Comparison of ENCODE assay signal across 27 cellular contexts in genomic region chr1:81187636-81188035, GRCh38.
"Had no signal": no experiment of that assay in that cellular context is flagged by ENCODE, and none has a peak within 500 bp of the region (broad histone marks: within the 10 kb centered on the region; RNA-seq: fewer than 3 reads in every experiment).

No MANE protein-coding gene starts in this region.

- H3K27me3 ChIP-seq: stomach, suprapubic skin, testis, thyroid gland, tibial artery, tibial nerve, transverse colon, upper lobe of left lung, upper lobe of right lung, uterus, vagina had no signal

- H3K4me1 Mint-ChIP-seq: stimulated activated effector memory CD8-positive, alpha-beta T cell treated with anti-CD3 and anti-CD28 coated beads, Interleukin-12 subunit alpha, Interleukin-12 subunit beta, amount 100 ng/mL, for 72 hours; stimulated activated memory B cell treated with anti-CD40 and anti-IgM and Interleukin-4, amounts not matched to agents 10 μg/mL and 1 μg/mL and 100 μg/mL, for 72 hours; stimulated activated naive B cell treated with anti-CD40 and anti-IgM and Interleukin-4, amounts not matched to agents 10 μg/mL and 1 μg/mL and 100 μg/mL, for 72 hours had no signal

- H3K9me3 Mint-ChIP-seq: stimulated activated memory B cell treated with anti-CD40 and anti-IgM and Interleukin-4, amounts not matched to agents 10 μg/mL and 1 μg/mL and 100 μg/mL, for 72 hours had no signal

- H3K4me3 Mint-ChIP-seq: stimulated activated effector memory CD8-positive, alpha-beta T cell treated with anti-CD3 and anti-CD28 coated beads, Interleukin-12 subunit alpha, Interleukin-12 subunit beta, amount 100 ng/mL, for 72 hours; stimulated activated memory B cell treated with anti-CD40 and anti-IgM and Interleukin-4, amounts not matched to agents 10 μg/mL and 1 μg/mL and 100 μg/mL, for 72 hours; stimulated activated naive B cell treated with anti-CD40 and anti-IgM and Interleukin-4, amounts not matched to agents 10 μg/mL and 1 μg/mL and 100 μg/mL, for 72 hours; stimulated activated naive CD8-positive, alpha-beta T cell treated with anti-CD3 and anti-CD28 coated beads, Interleukin-15, Interleukin-2, amounts not matched to agents 100 ng/mL and 50 ng/mL, for 24 hours; type B pancreatic cell had no signal

- H3K4me3 ChIP-seq: stomach, suprapubic skin, testis, thoracic aorta, thyroid gland, tibial artery, tibial nerve, transverse colon, upper lobe of left lung, upper lobe of right lung, uterus, vagina had no signal

- DNase-seq: stimulated activated CD4-positive, alpha-beta T cell treated with anti-CD3 and anti-CD28 coated beads, Interleukin-2, amount 100 ng/mL, for 48 hours; stimulated activated CD4-positive, alpha-beta T cell treated with anti-CD3 and anti-CD28 coated beads, Interleukin-4, amount 100 ng/mL, for 1 hour; stimulated activated CD4-positive, alpha-beta T cell treated with anti-CD3 and anti-CD28 coated beads, Interleukin-4, amount 100 ng/mL, for 24 hours; stimulated activated CD4-positive, alpha-beta T cell treated with anti-CD3 and anti-CD28 coated beads, Interleukin-4, amount 100 ng/mL, for 4 hours; stimulated activated CD8-positive, alpha-beta memory T cell treated with anti-CD3 and anti-CD28 coated beads, Interleukin-4, amount 100 ng/mL, for 48 hours; stimulated activated naive B cell treated with anti-CD40 and anti-IgM and Interleukin-4, amounts not matched to agents 10 μg/mL and 1 μg/mL and 100 μg/mL, for 72 hours; stimulated activated naive CD4-positive, alpha-beta T cell; stimulated activated naive CD4-positive, alpha-beta T cell treated with Interleukin-2 at 50 U/mL for 16 hours; stimulated activated naive CD8-positive, alpha-beta T cell treated with anti-CD3 and anti-CD28 coated beads, Interleukin-15, Interleukin-2, amounts not matched to agents 100 U/mL and 50 U/mL, for 24 hours; stomach; substantia nigra; testis; thyroid gland; tibial artery; transverse colon; upper lobe of left lung; upper lobe of right lung; uterus had no signal

- H3K27ac Mint-ChIP-seq: stimulated activated effector memory CD8-positive, alpha-beta T cell treated with anti-CD3 and anti-CD28 coated beads, Interleukin-12 subunit alpha, Interleukin-12 subunit beta, amount 100 ng/mL, for 72 hours; stimulated activated memory B cell treated with anti-CD40 and anti-IgM and Interleukin-4, amounts not matched to agents 10 μg/mL and 1 μg/mL and 100 μg/mL, for 72 hours; stimulated activated naive B cell treated with anti-CD40 and anti-IgM and Interleukin-4, amounts not matched to agents 10 μg/mL and 1 μg/mL and 100 μg/mL, for 72 hours; stimulated activated naive CD8-positive, alpha-beta T cell treated with anti-CD3 and anti-CD28 coated beads, Interleukin-15, Interleukin-2, amounts not matched to agents 100 ng/mL and 50 ng/mL, for 24 hours; type B pancreatic cell had no signal

- H3K27me3 Mint-ChIP-seq: stimulated activated memory B cell treated with anti-CD40 and anti-IgM and Interleukin-4, amounts not matched to agents 10 μg/mL and 1 μg/mL and 100 μg/mL, for 72 hours; stimulated activated naive B cell treated with anti-CD40 and anti-IgM and Interleukin-4, amounts not matched to agents 10 μg/mL and 1 μg/mL and 100 μg/mL, for 72 hours; stimulated activated naive CD8-positive, alpha-beta T cell treated with anti-CD3 and anti-CD28 coated beads, Interleukin-15, Interleukin-2, amounts not matched to agents 100 ng/mL and 50 ng/mL, for 24 hours; type B pancreatic cell had no signal

- FAIRE-seq: urothelium cell line had no signal

- H3K36me3 ChIP-seq: stomach, suprapubic skin, thoracic aorta, thyroid gland, tibial artery, tibial nerve, transverse colon, upper lobe of left lung, upper lobe of right lung, uterus, vagina had no signal

- ATAC-seq: stimulated activated effector memory CD8-positive, alpha-beta T cell treated with anti-CD3 and anti-CD28 coated beads, Interleukin-12 subunit alpha, Interleukin-12 subunit beta, amount 100 ng/mL, for 72 hours; stimulated activated memory B cell treated with anti-CD40 and anti-IgM and Interleukin-4, amounts not matched to agents 10 μg/mL and 1 μg/mL and 100 μg/mL, for 72 hours; stimulated activated naive B cell treated with anti-CD40 and anti-IgM and Interleukin-4, amounts not matched to agents 10 μg/mL and 1 μg/mL and 100 μg/mL, for 72 hours; stimulated activated naive CD8-positive, alpha-beta T cell treated with anti-CD3 and anti-CD28 coated beads, Interleukin-15, Interleukin-2, amounts not matched to agents 100 U/mL and 50 U/mL, for 24 hours; upper lobe of right lung had no signal
